In the genomic region with DNA sequence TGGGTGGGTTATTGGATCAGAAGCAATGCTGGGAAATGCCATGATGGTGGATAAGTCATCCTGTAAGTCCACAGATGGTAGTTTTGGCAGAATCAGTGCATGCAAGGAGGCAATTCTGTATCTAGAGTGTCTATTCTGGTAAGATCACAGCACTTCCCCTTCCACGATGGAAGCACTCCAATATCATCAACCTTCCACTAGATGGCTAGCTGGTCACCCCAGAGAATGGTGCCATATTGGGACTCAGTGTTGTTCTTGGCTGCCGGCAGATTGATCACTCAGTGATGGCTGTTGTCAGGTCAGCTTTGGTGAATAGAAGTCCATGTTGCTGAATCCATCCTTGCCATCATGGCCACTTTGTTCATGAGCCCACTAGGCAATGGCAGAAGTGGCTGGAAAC, we compare ENCODE assay signal across 1 cellular context.
TF ChIP-seq lines count a peak whose summit lies in the region.

No MANE protein-coding gene starts in this region.

TF ChIP-seq in SK-N-SH, 30 proteins besides CTCF, POLR2A, EP300 and RAD21 (continued from another document):
- TF ChIP-seq, protein P1, sequence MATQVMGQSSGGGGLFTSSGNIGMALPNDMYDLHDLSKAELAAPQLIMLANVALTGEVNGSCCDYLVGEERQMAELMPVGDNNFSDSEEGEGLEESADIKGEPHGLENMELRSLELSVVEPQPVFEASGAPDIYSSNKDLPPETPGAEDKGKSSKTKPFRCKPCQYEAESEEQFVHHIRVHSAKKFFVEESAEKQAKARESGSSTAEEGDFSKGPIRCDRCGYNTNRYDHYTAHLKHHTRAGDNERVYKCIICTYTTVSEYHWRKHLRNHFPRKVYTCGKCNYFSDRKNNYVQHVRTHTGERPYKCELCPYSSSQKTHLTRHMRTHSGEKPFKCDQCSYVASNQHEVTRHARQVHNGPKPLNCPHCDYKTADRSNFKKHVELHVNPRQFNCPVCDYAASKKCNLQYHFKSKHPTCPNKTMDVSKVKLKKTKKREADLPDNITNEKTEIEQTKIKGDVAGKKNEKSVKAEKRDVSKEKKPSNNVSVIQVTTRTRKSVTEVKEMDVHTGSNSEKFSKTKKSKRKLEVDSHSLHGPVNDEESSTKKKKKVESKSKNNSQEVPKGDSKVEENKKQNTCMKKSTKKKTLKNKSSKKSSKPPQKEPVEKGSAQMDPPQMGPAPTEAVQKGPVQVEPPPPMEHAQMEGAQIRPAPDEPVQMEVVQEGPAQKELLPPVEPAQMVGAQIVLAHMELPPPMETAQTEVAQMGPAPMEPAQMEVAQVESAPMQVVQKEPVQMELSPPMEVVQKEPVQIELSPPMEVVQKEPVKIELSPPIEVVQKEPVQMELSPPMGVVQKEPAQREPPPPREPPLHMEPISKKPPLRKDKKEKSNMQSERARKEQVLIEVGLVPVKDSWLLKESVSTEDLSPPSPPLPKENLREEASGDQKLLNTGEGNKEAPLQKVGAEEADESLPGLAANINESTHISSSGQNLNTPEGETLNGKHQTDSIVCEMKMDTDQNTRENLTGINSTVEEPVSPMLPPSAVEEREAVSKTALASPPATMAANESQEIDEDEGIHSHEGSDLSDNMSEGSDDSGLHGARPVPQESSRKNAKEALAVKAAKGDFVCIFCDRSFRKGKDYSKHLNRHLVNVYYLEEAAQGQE (IDR thresholded peaks at IDR 0.05; ENCODE audit: low read depth, low read length), result no peak
- TF ChIP-seq TCF12 (IDR thresholded peaks at IDR 0.05), result no peak
- TF ChIP-seq, protein P2, sequence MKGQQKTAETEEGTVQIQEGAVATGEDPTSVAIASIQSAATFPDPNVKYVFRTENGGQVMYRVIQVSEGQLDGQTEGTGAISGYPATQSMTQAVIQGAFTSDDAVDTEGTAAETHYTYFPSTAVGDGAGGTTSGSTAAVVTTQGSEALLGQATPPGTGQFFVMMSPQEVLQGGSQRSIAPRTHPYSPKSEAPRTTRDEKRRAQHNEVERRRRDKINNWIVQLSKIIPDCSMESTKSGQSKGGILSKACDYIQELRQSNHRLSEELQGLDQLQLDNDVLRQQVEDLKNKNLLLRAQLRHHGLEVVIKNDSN (IDR thresholded peaks at IDR 0.05; ENCODE audit: borderline replicate concordance, low read depth), result no peak
- TF ChIP-seq ELF1 (IDR thresholded peaks at IDR 0.05), result no peak
- TF ChIP-seq TEAD4 (IDR thresholded peaks at IDR 0.05; ENCODE audit: borderline replicate concordance, insufficient read depth), result no peak
- no peak for TF ChIP-seq TAF1 (IDR thresholded peaks at IDR 0.05; ENCODE audit: borderline replicate concordance, low read depth, low read length)
- TF ChIP-seq RFX5 (IDR thresholded peaks at IDR 0.05; ENCODE audit: low read length), result no peak
- no peak for TF ChIP-seq FOSL2 (IDR thresholded peaks at IDR 0.05; ENCODE audit: borderline replicate concordance, low read depth)
- TF ChIP-seq, protein P3, sequence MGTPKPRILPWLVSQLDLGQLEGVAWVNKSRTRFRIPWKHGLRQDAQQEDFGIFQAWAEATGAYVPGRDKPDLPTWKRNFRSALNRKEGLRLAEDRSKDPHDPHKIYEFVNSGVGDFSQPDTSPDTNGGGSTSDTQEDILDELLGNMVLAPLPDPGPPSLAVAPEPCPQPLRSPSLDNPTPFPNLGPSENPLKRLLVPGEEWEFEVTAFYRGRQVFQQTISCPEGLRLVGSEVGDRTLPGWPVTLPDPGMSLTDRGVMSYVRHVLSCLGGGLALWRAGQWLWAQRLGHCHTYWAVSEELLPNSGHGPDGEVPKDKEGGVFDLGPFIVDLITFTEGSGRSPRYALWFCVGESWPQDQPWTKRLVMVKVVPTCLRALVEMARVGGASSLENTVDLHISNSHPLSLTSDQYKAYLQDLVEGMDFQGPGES (IDR thresholded peaks at IDR 0.05; ENCODE audit: low read depth, low read length), result no peak
- TF ChIP-seq NFIC (IDR thresholded peaks at IDR 0.05; ENCODE audit: borderline replicate concordance), result no peak
- TF ChIP-seq YY1 (IDR thresholded peaks at IDR 0.05; ENCODE audit: low read depth), result no peak
- TF ChIP-seq JUND (IDR thresholded peaks at IDR 0.05), result no peak
- TF ChIP-seq SIN3A (IDR thresholded peaks at IDR 0.05; ENCODE audit: borderline replicate concordance, low read depth, low read length), result no peak
